ENCODE assay signal across 8 cellular contexts in the genomic region with DNA sequence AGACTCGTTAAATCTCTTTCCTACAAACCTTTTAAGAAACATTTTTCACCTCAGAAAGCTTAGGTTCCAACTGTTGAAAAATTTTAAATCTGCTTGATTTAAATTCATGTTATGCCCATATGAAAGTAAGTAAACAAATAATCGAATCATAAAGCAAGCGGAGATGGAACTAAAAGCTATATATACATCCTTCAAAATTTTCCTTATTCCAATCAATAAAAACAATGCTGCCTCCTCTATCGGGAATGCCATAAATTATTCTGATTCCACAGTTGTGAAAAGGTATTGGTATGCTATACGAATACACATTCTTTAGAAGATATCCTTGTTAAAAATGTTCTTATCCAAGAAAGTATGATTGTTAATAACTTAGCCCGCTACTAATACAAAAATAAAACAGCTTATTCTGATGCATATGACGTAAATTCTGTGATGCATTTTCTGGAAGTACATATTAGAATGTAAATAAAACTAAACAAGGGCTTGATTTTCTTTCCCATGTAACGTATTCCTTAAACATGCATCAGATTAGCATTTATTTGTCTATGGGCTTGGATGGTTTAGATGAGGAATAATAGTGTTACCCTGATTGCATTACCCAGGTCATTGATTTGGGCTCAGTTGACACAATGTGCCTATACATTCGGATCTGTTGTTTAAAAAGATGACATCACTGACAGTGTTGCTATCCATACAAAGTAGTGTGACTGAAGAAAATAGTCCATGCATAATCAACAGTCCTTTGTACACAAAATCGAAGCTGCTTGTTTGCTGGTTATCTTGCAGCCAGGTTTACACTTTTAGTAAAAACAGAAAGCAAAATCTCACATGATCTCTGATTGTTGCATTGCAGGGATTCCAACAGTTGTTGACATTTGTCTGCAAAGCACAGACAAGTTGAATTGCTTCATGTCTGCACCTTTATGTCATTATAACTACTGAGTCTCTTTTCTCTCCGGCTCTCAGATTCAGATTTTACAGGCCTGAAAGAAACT. TPM values are rescaled to one million over a fixed set of nuclear protein-coding genes. Genes with fewer than 3 reads are reported as not detected.
A peak's percentile ranks its signal among the peaks of the same experiment; 100 is the strongest.
DNase-seq lines count a peak whose midpoint lies in the region; ATAC-seq and TF ChIP-seq lines count a peak whose summit lies in the region.

No MANE protein-coding gene starts in this region.

- H3K9me3 ChIP-seq in left ventricle myocardium inferior (replicated peaks) (no peaks in the 10 kb centered on the region), subcutaneous abdominal adipose tissue (ENCODE audit: control insufficient read depth in 5 of 5, low read length in 5 of 5) (no peaks in the 10 kb centered on the region)

- peaks cover 25% of the 10 kb centered on the region for H3K4me1 Mint-ChIP-seq in activated CD4-positive, alpha-beta memory T cell treated with anti-CD3 and anti-CD28 coated beads for 36 hours (ENCODE audit: low read depth)

- H3K9me3 Mint-ChIP-seq in activated CD4-positive, alpha-beta memory T cell treated with anti-CD3 and anti-CD28 coated beads for 36 hours, result no peaks in the 10 kb centered on the region

- no peak for ATAC-seq in Right ventricle myocardium superior (ENCODE audit: poor library complexity)
- ATAC-seq in HG03108 (IDR thresholded peaks at IDR 0.05; ENCODE audit: unreplicated experiment), result no peak
- no peak for ATAC-seq in HG03045 (IDR thresholded peaks at IDR 0.05; ENCODE audit: unreplicated experiment)

- peak overlapping the region; percentile 95 for H3K4me3 Mint-ChIP-seq in activated CD4-positive, alpha-beta memory T cell treated with anti-CD3 and anti-CD28 coated beads for 36 hours

- no peak for DNase-seq in left ventricle myocardium inferior
- no peak for DNase-seq in Right ventricle myocardium superior
- DNase-seq in activated CD4-positive, alpha-beta memory T cell treated with anti-CD3 and anti-CD28 coated beads for 36 hours, result no peak
- peak; percentile 68 for DNase-seq in inferior parietal cortex (ENCODE audit: extremely low spot score)
- no peak for DNase-seq in stimulated activated CD4-positive, alpha-beta T cell treated with anti-CD3 and anti-CD28 coated beads, Interleukin-4, amount 100 ng/mL, for 1 hour

- H3K36me3 ChIP-seq in left ventricle myocardium inferior, result no peaks in the 10 kb centered on the region
- no peaks in the 10 kb centered on the region for H3K36me3 ChIP-seq in subcutaneous abdominal adipose tissue (ENCODE audit: control insufficient read depth in 5 of 5, insufficient read depth in 5 of 5, low read length in 5 of 5)

- H3K4me3 ChIP-seq in left ventricle myocardium inferior, result peak overlapping the region; percentile 80
- peak overlapping the region in 4 of 5 donors; percentile 7 to 91 (median 80) for H3K4me3 ChIP-seq in subcutaneous abdominal adipose tissue (ENCODE audit: low read depth in 1 of 5, low read length in 5 of 5)

- peak overlapping the region in 4 of 5 donors; percentile 38 to 83 (median 49) for H3K9ac ChIP-seq in subcutaneous abdominal adipose tissue (ENCODE audit: low read length in 5 of 5)

- no peaks in the 10 kb centered on the region for H3K36me3 Mint-ChIP-seq in activated CD4-positive, alpha-beta memory T cell treated with anti-CD3 and anti-CD28 coated beads for 36 hours

- no peaks in the 10 kb centered on the region for H3K27me3 Mint-ChIP-seq in activated CD4-positive, alpha-beta memory T cell treated with anti-CD3 and anti-CD28 coated beads for 36 hours

- TF ChIP-seq CTCF in left ventricle myocardium inferior (IDR thresholded peaks at IDR 0.05; ENCODE audit: borderline replicate concordance), result no peak

- H3K27ac Mint-ChIP-seq in activated CD4-positive, alpha-beta memory T cell treated with anti-CD3 and anti-CD28 coated beads for 36 hours, result peak overlapping the region; percentile 79

- POLR2A ChIA-PET in activated CD4-positive, alpha-beta memory T cell treated with anti-CD3 and anti-CD28 coated beads for 36 hours (lab: Charles Lee), result interaction anchor here (0.6 to 2.4 kb wide), 4 partner anchors 33 to 250 kb away, joined by 3 to 19 read pairs (median 4); a partner anchor contains a TSS

- CTCF ChIA-PET in activated CD4-positive, alpha-beta memory T cell treated with anti-CD3 and anti-CD28 coated beads for 36 hours (lab: Charles Lee), result interaction anchor here (0.7 to 1.8 kb wide), 9 partner anchors 8 to 796 kb away, joined by 3 to 9 read pairs (median 5); a partner anchor contains a TSS

- intact Hi-C loops in left ventricle myocardium inferior (cut with micrococcal nuclease), result no loop called here
- intact Hi-C loops in Right ventricle myocardium superior (cut with DNase I), result no loop called here
- intact Hi-C loops in activated CD4-positive, alpha-beta memory T cell treated with anti-CD3 and anti-CD28 coated beads for 36 hours (cut with micrococcal nuclease), result loop anchor here (1.0 to 10.0 kb wide), 8 partner anchors 38 to 745 kb away; a partner anchor contains a TSS

- H3K27me3 ChIP-seq in left ventricle myocardium inferior (ENCODE audit: low read depth) (no peaks in the 10 kb centered on the region), subcutaneous abdominal adipose tissue (ENCODE audit: control insufficient read depth in 5 of 5, insufficient read depth in 4 of 5, low read length in 5 of 5) (no peaks in the 10 kb centered on the region)

- H3K27ac ChIP-seq in left ventricle myocardium inferior (replicated peaks) (peak overlapping the region; percentile 96), subcutaneous abdominal adipose tissue (ENCODE audit: low read depth, low read length) (peak overlapping the region; percentile 97)

- H3K4me1 ChIP-seq in left ventricle myocardium inferior, result peaks cover 42% of the 10 kb centered on the region
- H3K4me1 ChIP-seq in subcutaneous abdominal adipose tissue (ENCODE audit: control insufficient read depth in 5 of 5, insufficient read depth in 5 of 5, low read length in 5 of 5), result peaks cover 0 to 42% (median 33%) of the 10 kb centered on the region in 5 donors

RNA-seq across cellular contexts. Expression of a gene that starts 0.7 kb away (rescaled TPM):
- total RNA-seq in left ventricle myocardium inferior (6.9 TPM), Right ventricle myocardium superior (7.0 TPM)
- total RNA-seq in activated CD4-positive, alpha-beta memory T cell treated with anti-CD3 and anti-CD28 coated beads for 36 hours, result 10 to 100 TPM; 19.1 to 20.2 TPM

RNA-seq across cellular contexts. Expression of a gene that starts 29.9 kb away (rescaled TPM):
- total RNA-seq in left ventricle myocardium inferior (not detected), Right ventricle myocardium superior (not detected)
- not detected for total RNA-seq in activated CD4-positive, alpha-beta memory T cell treated with anti-CD3 and anti-CD28 coated beads for 36 hours

RNA-seq across cellular contexts. Expression of a gene that starts 37.6 kb away (rescaled TPM):
- total RNA-seq in left ventricle myocardium inferior (51.8 TPM), Right ventricle myocardium superior (47.8 TPM)
- total RNA-seq in activated CD4-positive, alpha-beta memory T cell treated with anti-CD3 and anti-CD28 coated beads for 36 hours, result 10 to 100 TPM; 12.8 to 13.0 TPM
